In the genomic region with DNA sequence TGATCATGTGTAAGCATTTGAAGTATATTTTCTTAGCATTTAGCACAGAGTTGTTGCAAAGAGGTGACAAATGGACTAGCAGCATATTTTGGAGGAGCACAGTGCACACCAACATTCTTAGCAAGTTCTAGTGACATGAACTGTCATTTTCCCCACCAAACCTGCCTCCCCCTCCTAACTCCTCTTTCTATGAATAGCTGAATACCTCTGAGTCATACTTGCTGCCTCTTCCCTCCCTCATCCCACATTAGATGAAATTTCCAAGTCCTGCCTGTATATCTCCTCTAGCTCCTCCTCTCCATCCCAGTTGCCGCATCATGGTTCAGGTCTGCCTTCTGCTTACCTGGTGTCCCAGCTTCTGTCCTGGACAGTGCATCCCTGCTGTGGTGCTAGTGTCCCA, we compare ENCODE assay signal across 18 cellular contexts. TPM values are rescaled to one million over a fixed set of nuclear protein-coding genes. Genes with fewer than 3 reads are reported as not detected.
DNase-seq lines count a peak whose midpoint lies in the region; ATAC-seq, FAIRE-seq and TF ChIP-seq lines count a peak whose summit lies in the region.
"Had no signal": no experiment of that assay in that cellular context is flagged by ENCODE, and none has a peak within 500 bp of the region (broad histone marks: within the 10 kb centered on the region; RNA-seq: fewer than 3 reads in every experiment).

No MANE protein-coding gene starts in this region.

- no peak overlapping the region for H3K4me3 ChIP-seq in brain microvascular endothelial cell (ENCODE audit: low read depth, low read length)
- H3K4me3 ChIP-seq: BLaER1 treated with 17β-estradiol and CSF1 and Interleukin-3, amounts not matched to agents 10 nM and 100 nM had no signal

- in situ Hi-C loops in brain microvascular endothelial cell (cut with HindIII; ENCODE audit: low pct_ligation_motif_present, low sequenced_read_pairs): no loop called here

- DNase-seq in Daoy (ENCODE audit: low read depth) (peak; percentile 18), M059J (ENCODE audit: low read depth) (peak; percentile 28), brain microvascular endothelial cell (peak; percentile 12), myocyte (ENCODE audit: low read depth) (peak; percentile 50), D721Med (ENCODE audit: insufficient read length, low spot score) (no peak)
- no peak for DNase-seq in stimulated activated CD4-positive, alpha-beta T cell treated with anti-CD3 and anti-CD28 coated beads, Interleukin-12 subunit alpha, Interleukin-12 subunit beta, amount 100 ng/mL, for 4 hours
- DNase-seq in activated T-cell treated with anti-CD3 and anti-CD28 coated beads, Interleukin-2, amount 50 U/mL, for 48 hours: no peak
- DNase-seq: activated CD8-positive, alpha-beta memory T cell treated with anti-CD3 and anti-CD28 coated beads, Interleukin-2, amount 50 U/mL, for 48 hours; activated naive CD4-positive, alpha-beta T cell treated with anti-CD3 and anti-CD28 coated beads, Interleukin-2, amount 50 U/mL, for 16 hours; DMS53; H9; NCI-H1694 treated with DMSO at 0.1 percent for 48 hours; NCI-H748 treated with DMSO at 0.1 percent for 48 hours; RPMI8226; T-helper 17 cell had no signal

- FAIRE-seq in D721Med (lab: Jason Lieb, UNC): no peak

- no peak for ATAC-seq in GM21737 (IDR thresholded peaks at IDR 0.05; ENCODE audit: unreplicated experiment)
- ATAC-seq: T-helper 17 cell had no signal

- no peaks in the 10 kb centered on the region for H3K36me3 ChIP-seq in brain microvascular endothelial cell (replicated peaks)
- H3K36me3 ChIP-seq: BLaER1 treated with 17β-estradiol and CSF1 and Interleukin-3, amounts not matched to agents 10 nM and 100 nM had no signal

- H3K27ac ChIP-seq in brain microvascular endothelial cell: no peak overlapping the region
- H3K27ac ChIP-seq: BLaER1 treated with 17β-estradiol and CSF1 and Interleukin-3, amounts not matched to agents 10 nM and 100 nM; KMS-11 had no signal

- no peak for TF ChIP-seq CTCF in brain microvascular endothelial cell (IDR thresholded peaks at IDR 0.05; ENCODE audit: low read depth, low read length, missing control alignments)
- no peak for TF ChIP-seq CTCF in D721Med (IDR thresholded peaks at IDR 0.05; ENCODE audit: insufficient read depth, missing control alignments)

- no peaks in the 10 kb centered on the region for H3K27me3 ChIP-seq in brain microvascular endothelial cell (replicated peaks)
- H3K27me3 ChIP-seq: BLaER1 treated with 17β-estradiol and CSF1 and Interleukin-3, amounts not matched to agents 10 nM and 100 nM had no signal

RNA-seq across cellular contexts. Expression of a gene that starts 7.2 kb away (rescaled TPM):
- total RNA-seq in Daoy (2014; rRNA removed; shearing (Covaris generic)): 0.60 and 0.97 TPM in 2 replicates
- 1.3 and 2.7 TPM in 2 replicates for total RNA-seq in M059J (2014; rRNA removed; shearing (Covaris generic))
- 19.3 and 29.7 TPM in 2 replicates for total RNA-seq in myocyte
- polyA plus RNA-seq in myocyte (2012): 7.3 TPM

RNA-seq across cellular contexts. Expression of a gene that starts 34.2 kb away (rescaled TPM):
- 4.3 and 7.0 TPM in 2 replicates for total RNA-seq in Daoy (2014; rRNA removed; shearing (Covaris generic))
- 3.8 and 4.6 TPM in 2 replicates for total RNA-seq in M059J (2014; rRNA removed; shearing (Covaris generic))
- 4.4 and 4.7 TPM in 2 replicates for total RNA-seq in myocyte
- polyA plus RNA-seq in myocyte (2012): 6.1 TPM

Comparison
In these comparisons a context has a peak if more than half of its experiments do, and no peak if none do; other contexts are left out.
1. DNase-seq: peak in Daoy (single experiment), M059J (single experiment), brain microvascular endothelial cell (single experiment) and myocyte (single experiment); none in stimulated activated CD4-positive, alpha-beta T cell treated with anti-CD3 and anti-CD28 coated beads, Interleukin-12 subunit alpha, Interleukin-12 subunit beta, amount 100 ng/mL, for 4 hours (single experiment), activated T-cell treated with anti-CD3 and anti-CD28 coated beads, Interleukin-2, amount 50 U/mL, for 48 hours (0 of 2) and D721Med (single experiment).